ENCODE assay signal across 11 cellular contexts in the genomic region with DNA sequence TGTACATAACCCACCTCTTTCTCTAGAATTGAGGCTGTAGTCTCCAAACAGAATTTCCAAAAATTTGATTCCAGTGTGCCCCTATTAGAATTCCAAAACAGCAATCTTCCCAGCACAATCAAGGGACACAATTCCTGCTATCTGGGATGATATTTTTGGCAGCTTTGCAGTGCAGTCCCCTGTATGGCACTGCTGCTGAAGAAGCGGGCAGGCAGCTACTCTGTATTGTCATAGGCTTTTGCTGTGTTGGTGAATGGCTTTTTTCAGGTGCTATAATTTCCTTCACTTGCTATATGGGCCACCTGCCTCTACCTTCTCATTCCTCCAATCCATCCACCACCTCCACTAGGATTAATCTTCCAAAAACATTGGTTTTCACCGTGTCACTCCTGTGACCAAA.
DNase-seq lines count a peak whose midpoint lies in the region; ATAC-seq and TF ChIP-seq lines count a peak whose summit lies in the region.
"Had no signal": no experiment of that assay in that cellular context is flagged by ENCODE, and none has a peak within 500 bp of the region (broad histone marks: within the 10 kb centered on the region; RNA-seq: fewer than 3 reads in every experiment).

No MANE protein-coding gene starts in this region.

- ATAC-seq in IMR-90 (ENCODE audit: low read depth) (no peak), body of pancreas (no peak), GM18861 (IDR thresholded peaks at IDR 0.05; ENCODE audit: unreplicated experiment) (no peak), T-helper 17 cell (no peak)
- ATAC-seq in stimulated activated naive CD8-positive, alpha-beta T cell treated with anti-CD3 and anti-CD28 coated beads, Interleukin-15, amount 100 ng/mL, for 72 hours, result no peak

- H3K9me2 ChIP-seq in hepatocyte (replicated peaks; ENCODE audit: insufficient read depth), result no peaks in the 10 kb centered on the region

- H3K18ac ChIP-seq in IMR-90 (ENCODE audit: low read depth, low read length), result peak overlapping the region; percentile 58

- H3K14ac ChIP-seq in IMR-90 (replicated peaks; ENCODE audit: low read depth, low read length), result peak overlapping the region; percentile 47; the same call in 1 of the 2 replicates

- CTCF ChIA-PET in IMR-90 (lab: Yijun Ruan, JAX), result no interaction called here

- H2BK5ac ChIP-seq in IMR-90 (ENCODE audit: low read depth, low read length, poor library complexity, severe bottlenecking), result peak overlapping the region; percentile 58

- BruUV-seq in IMR-90 (replicated peaks; lab: Mats Ljungman, UMichigan), result no TSS peak

- H2BK20ac ChIP-seq in IMR-90 (ENCODE audit: low read depth, low read length), result peak overlapping the region; percentile 78

- no peaks in the 10 kb centered on the region for H3K36me3 ChIP-seq in IMR-90 (ENCODE audit: control insufficient read depth, insufficient read depth, low read length)
- H3K36me3 ChIP-seq in body of pancreas (replicated peaks in 1 of 2; ENCODE audit: insufficient read depth in 1 of 2, low read depth in 2 of 2), result no peaks in the 10 kb centered on the region
- no peaks in the 10 kb centered on the region for H3K36me3 ChIP-seq in hepatocyte (replicated peaks; ENCODE audit: insufficient read depth, low read depth)
- H3K36me3 ChIP-seq in stomach smooth muscle (ENCODE audit: control insufficient read depth in 2 of 2, insufficient read depth in 2 of 2, low read length in 2 of 2), result no peaks in the 10 kb centered on the region
- H3K36me3 ChIP-seq: BE2C, HAP-1 had no signal

- peaks cover 13% of the 10 kb centered on the region for H3K4me1 ChIP-seq in IMR-90 (ENCODE audit: control insufficient read depth, insufficient read depth, low read length)
- peaks cover 19% of the 10 kb centered on the region for H3K4me1 ChIP-seq in body of pancreas
- peaks cover 13% of the 10 kb centered on the region for H3K4me1 ChIP-seq in hepatocyte (ENCODE audit: insufficient read depth)
- peaks cover 21% of the 10 kb centered on the region for H3K4me1 ChIP-seq in stomach smooth muscle (ENCODE audit: control insufficient read depth, insufficient read depth, low read length)
- H3K4me1 ChIP-seq: BE2C, HAP-1 had no signal

- H4K91ac ChIP-seq in IMR-90 (ENCODE audit: insufficient read depth, low read depth, low read length), result peak overlapping the region; percentile 95

- H2BK15ac ChIP-seq in IMR-90 (ENCODE audit: low read depth, low read length), result peak overlapping the region; percentile 75; the same call in 2 of the 3 replicates

- TF ChIP-seq POLR2A in IMR-90 (IDR thresholded peaks at IDR 0.05; ENCODE audit: low read depth, low read length) (no peak), body of pancreas (IDR thresholded peaks at IDR 0.05) (no peak)

- H2AFZ ChIP-seq in IMR-90 (replicated peaks; ENCODE audit: low read length, poor library complexity) (peak overlapping the region; percentile 61), hepatocyte (no peak overlapping the region)

- POLR2A ChIA-PET in IMR-90 (lab: Charles Lee; ENCODE audit: unreplicated experiment), result no interaction called here

- H3K36me3 Mint-ChIP-seq in T-helper 17 cell (ENCODE audit: low read depth), result no peaks in the 10 kb centered on the region

- peak overlapping the region; percentile 44 for H3K23ac ChIP-seq in IMR-90 (ENCODE audit: low read depth, low read length)

- H3K27me3 Mint-ChIP-seq in stimulated activated naive CD8-positive, alpha-beta T cell treated with anti-CD3 and anti-CD28 coated beads, Interleukin-15, amount 100 ng/mL, for 72 hours, result no peaks in the 10 kb centered on the region
- no peaks in the 10 kb centered on the region for H3K27me3 Mint-ChIP-seq in T-helper 17 cell
- H3K27me3 Mint-ChIP-seq: activated naive CD8-positive, alpha-beta T cell had no signal

- no peak for TF ChIP-seq RAD21 in IMR-90 (IDR thresholded peaks at IDR 0.05; ENCODE audit: low read length)

- peak overlapping the region; percentile 21 for H2AK9ac ChIP-seq in IMR-90 (replicated peaks; ENCODE audit: low read depth, low read length, poor library complexity)

- H3K4me2 ChIP-seq in IMR-90 (ENCODE audit: low read depth, low read length), result peak overlapping the region; percentile 11; the same call in 1 of the 2 replicates
- H3K4me2 ChIP-seq in hepatocyte, result no peak overlapping the region

- H3K79me1 ChIP-seq in IMR-90 (ENCODE audit: low read depth in 1 of 2, low read length in 2 of 2), result peaks cover 0 to 23% of the 10 kb centered on the region in 2 experiments; a peak in 2 of 4 replicates

- peak overlapping the region; percentile 16 to 80; a peak in 2 of 4 replicates for H4K8ac ChIP-seq in IMR-90 (ENCODE audit: low read depth in 2 of 2, low read length in 2 of 2)

- in situ Hi-C loops in IMR-90 (cut with MboI; ENCODE audit: low sequenced_read_pairs), result no loop called here

- H3K9me3 ChIP-seq in IMR-90 (ENCODE audit: control insufficient read depth, insufficient read depth, low read length) (no peaks in the 10 kb centered on the region), body of pancreas (no peaks in the 10 kb centered on the region), hepatocyte (ENCODE audit: low read depth) (no peaks in the 10 kb centered on the region), stomach smooth muscle (ENCODE audit: control insufficient read depth in 2 of 2, low read length in 2 of 2) (no peaks in the 10 kb centered on the region), T-helper 17 cell (ENCODE audit: control insufficient read depth, low read length, poor library complexity, severe bottlenecking) (no peaks in the 10 kb centered on the region)
- H3K9me3 ChIP-seq: BE2C, HAP-1 had no signal

- 83% methylated on average over 1 of the region's 2 CpGs; no CpG with 5 or more reads in 1 of the 2 experiments for WGBS in IMR-90 (ENCODE audit: extremely low coverage in 2 of 2, insufficient read length in 1 of 2), 2 experiments
- WGBS in body of pancreas, 2 donors, result 77 to 78% methylated on average over 2 of the region's 2 CpGs
- WGBS in hepatocyte (ENCODE audit: low lambda C conversion rate, missing lambda C conversion rate), result 83% methylated on average over 2 of the region's 2 CpGs

- no peak overlapping the region for H3K4me3 Mint-ChIP-seq in stimulated activated naive CD8-positive, alpha-beta T cell treated with anti-CD3 and anti-CD28 coated beads, Interleukin-15, amount 100 ng/mL, for 72 hours
- H3K4me3 Mint-ChIP-seq in T-helper 17 cell, result no peak overlapping the region
- H3K4me3 Mint-ChIP-seq: activated naive CD8-positive, alpha-beta T cell had no signal

- no peak for DNase-seq in IMR-90
- no peak for DNase-seq in body of pancreas
- DNase-seq in hepatocyte (ENCODE audit: low spot score), result no peak
- no peak for DNase-seq in NCI-H2196 treated with DMSO at 0.1 percent for 48 hours (lab: John Stamatoyannopoulos, UW; ENCODE audit: unreplicated experiment)
- no peak for DNase-seq in stimulated activated naive CD8-positive, alpha-beta T cell treated with anti-CD3 and anti-CD28 coated beads, Interleukin-15, amount 100 ng/mL, for 72 hours
- no peak for DNase-seq in T-helper 17 cell
- DNase-seq: BE2C had no signal

- H3K9ac ChIP-seq in IMR-90 (ENCODE audit: low read depth, low read length) (no peak overlapping the region), stomach smooth muscle (ENCODE audit: low read length in 2 of 2) (no peak overlapping the region)

- H3K27ac Mint-ChIP-seq in stimulated activated naive CD8-positive, alpha-beta T cell treated with anti-CD3 and anti-CD28 coated beads, Interleukin-15, amount 100 ng/mL, for 72 hours, result peak overlapping the region in 1 of 2 donors; percentile 2
- no peak overlapping the region for H3K27ac Mint-ChIP-seq in T-helper 17 cell
- H3K27ac Mint-ChIP-seq: activated naive CD8-positive, alpha-beta T cell had no signal

- H3K4me3 ChIP-seq in IMR-90 (ENCODE audit: insufficient read depth, low read depth, low read length), result no peak overlapping the region
- no peak overlapping the region for H3K4me3 ChIP-seq in body of pancreas
- no peak overlapping the region for H3K4me3 ChIP-seq in hepatocyte
- H3K4me3 ChIP-seq in stomach smooth muscle (ENCODE audit: low read length in 2 of 2), result peak overlapping the region in 1 of 2 donors; percentile 22
- H3K4me3 ChIP-seq: HAP-1 had no signal

- intact Hi-C loops in IMR-90 (cut with micrococcal nuclease), result no loop called here
- intact Hi-C loops in body of pancreas (cut with DNase I), result no loop called here

- no peak for TF ChIP-seq CTCF in IMR-90 (conservative IDR thresholded peaks at IDR 0.05; ENCODE audit: low read depth, low read length)
- no peak for TF ChIP-seq CTCF in body of pancreas (IDR thresholded peaks at IDR 0.05)
- no peak for TF ChIP-seq CTCF in hepatocyte (IDR thresholded peaks at IDR 0.05; ENCODE audit: poor library complexity)

- dilution Hi-C loops in IMR-90 (cut with HindIII; ENCODE audit: low sequenced_read_pairs, unreplicated experiment), result no loop called here

- peaks cover 0 to 5% of the 10 kb centered on the region in 2 donors for H3K9me3 Mint-ChIP-seq in stimulated activated naive CD8-positive, alpha-beta T cell treated with anti-CD3 and anti-CD28 coated beads, Interleukin-15, amount 100 ng/mL, for 72 hours

- H3K79me2 ChIP-seq in hepatocyte, result no peaks in the 10 kb centered on the region

- peaks cover 13% of the 10 kb centered on the region for H3K9me1 ChIP-seq in IMR-90 (ENCODE audit: insufficient read depth, low read length)

- H3K27me3 ChIP-seq in IMR-90 (ENCODE audit: control insufficient read depth, insufficient read depth, low read length), result no peaks in the 10 kb centered on the region
- no peaks in the 10 kb centered on the region for H3K27me3 ChIP-seq in body of pancreas
- H3K27me3 ChIP-seq in hepatocyte, result no peaks in the 10 kb centered on the region
- H3K27me3 ChIP-seq in stomach smooth muscle (ENCODE audit: control insufficient read depth in 1 of 2, insufficient read depth in 2 of 2, low read length in 2 of 2), result no peaks in the 10 kb centered on the region
- H3K27me3 ChIP-seq: BE2C had no signal

- H3K4me1 Mint-ChIP-seq in stimulated activated naive CD8-positive, alpha-beta T cell treated with anti-CD3 and anti-CD28 coated beads, Interleukin-15, amount 100 ng/mL, for 72 hours, result peaks cover 3% of the 10 kb centered on the region
- H3K4me1 Mint-ChIP-seq in T-helper 17 cell, result no peaks in the 10 kb centered on the region

- peak overlapping the region; percentile 52 for H4K5ac ChIP-seq in IMR-90 (ENCODE audit: low read depth, low read length)

- H3K27ac ChIP-seq in IMR-90 (ENCODE audit: insufficient read depth, low read length) (peak overlapping the region; percentile 65; the same call in 1 of the 2 replicates), body of pancreas (peak overlapping the region in 3 of 4 donors; percentile 55 to 79 (median 72)), hepatocyte (peak overlapping the region; percentile 57), stomach smooth muscle (ENCODE audit: low read length) (peak overlapping the region; percentile 31)

- peak overlapping the region; percentile 93 for H2BK120ac ChIP-seq in IMR-90 (ENCODE audit: low read depth, low read length)

- H3K56ac ChIP-seq in IMR-90 (ENCODE audit: extremely low read depth, insufficient read depth, low read length), result peak overlapping the region; percentile 44; the same call in 1 of the 2 replicates

- peak overlapping the region; percentile 74 for H3K4ac ChIP-seq in IMR-90 (ENCODE audit: low read depth, low read length)

- H2AK5ac ChIP-seq in IMR-90 (ENCODE audit: low read depth, low read length), result peak overlapping the region; percentile 57; the same call in 1 of the 2 replicates

- no peaks in the 10 kb centered on the region for H4K20me1 ChIP-seq in IMR-90 (ENCODE audit: insufficient read depth, low read length)
- H4K20me1 ChIP-seq in hepatocyte (ENCODE audit: insufficient read depth, poor library complexity, severe bottlenecking), result no peaks in the 10 kb centered on the region
